Comparison of ENCODE assay signal across 11 cellular contexts in the genomic region with DNA sequence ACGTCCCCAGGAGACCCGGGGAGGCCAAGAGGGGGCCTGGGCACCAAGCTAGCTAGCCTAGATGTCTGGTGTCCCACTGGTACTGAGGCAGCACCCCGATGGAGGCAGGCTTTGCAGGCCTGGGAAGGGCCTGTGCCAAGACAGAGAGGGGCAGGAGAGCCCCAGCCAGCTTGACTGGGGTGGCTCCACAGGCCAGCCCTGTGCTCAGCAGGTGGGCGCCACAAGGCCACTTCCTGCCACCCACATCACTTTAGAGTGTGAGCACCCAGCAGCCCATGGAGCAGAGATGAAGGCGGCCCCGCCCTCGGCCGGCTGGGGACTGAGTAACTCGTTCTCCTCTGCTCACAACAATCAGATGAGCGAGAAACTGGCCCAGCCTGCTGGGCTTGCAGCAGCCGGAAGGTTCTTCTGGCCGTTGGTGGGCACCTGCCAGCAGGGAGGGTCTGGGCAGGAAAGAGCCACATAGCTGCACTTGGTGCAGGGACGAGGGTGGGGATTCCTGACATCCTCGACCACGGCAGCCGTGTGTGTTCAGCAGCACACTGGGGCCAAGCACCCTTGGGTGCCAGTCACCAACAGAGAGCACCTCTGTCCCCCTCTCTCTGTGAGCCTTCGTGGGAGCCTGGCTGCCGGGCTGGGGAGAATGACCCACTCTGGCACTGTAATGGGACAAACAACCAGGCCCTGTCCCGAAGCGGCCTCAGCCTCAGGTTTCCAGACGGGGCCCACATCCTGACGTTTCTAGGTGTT.
A peak's percentile ranks its signal among the peaks of the same experiment; 100 is the strongest.
DNase-seq lines count a peak whose midpoint lies in the region; ATAC-seq and TF ChIP-seq lines count a peak whose summit lies in the region.
"Had no signal": no experiment of that assay in that cellular context is flagged by ENCODE, and none has a peak within 500 bp of the region (broad histone marks: within the 10 kb centered on the region; RNA-seq: fewer than 3 reads in every experiment).

No MANE protein-coding gene starts in this region.

- no peak overlapping the region for H3K9ac ChIP-seq in rectal smooth muscle tissue (ENCODE audit: low read length)

- in situ Hi-C loops in GM13976 (cut with MboI; ENCODE audit: low sequenced_read_pairs, unreplicated experiment) = no loop called here

- TF ChIP-seq CTCF in C4-2B (conservative IDR thresholded peaks at IDR 0.05) = no peak
- no peak for TF ChIP-seq CTCF in fibroblast of mammary gland (conservative IDR thresholded peaks at IDR 0.05; ENCODE audit: control insufficient read depth, insufficient read depth, low read depth, low read length)
- TF ChIP-seq CTCF in GM13976 (IDR thresholded peaks at IDR 0.05; ENCODE audit: borderline replicate concordance, control extremely low read depth, extremely low read depth, insufficient read depth, missing control alignments) = no peak

- no peaks in the 10 kb centered on the region for H3K36me3 ChIP-seq in rectal smooth muscle tissue (ENCODE audit: control insufficient read depth, insufficient read depth, low read length)
- H3K36me3 ChIP-seq: cardiac muscle cell had no signal

- H3K4me3 ChIP-seq in fibroblast of mammary gland (ENCODE audit: control insufficient read depth, low read depth, low read length) = no peak overlapping the region
- H3K4me3 ChIP-seq in rectal smooth muscle tissue (ENCODE audit: low read length) = no peak overlapping the region
- H3K4me3 ChIP-seq: cardiac muscle cell had no signal

- ATAC-seq in HG02970 (IDR thresholded peaks at IDR 0.05; ENCODE audit: low FRiP score, unreplicated experiment) = no peak
- ATAC-seq: left colon had no signal

- H3K27me3 ChIP-seq in rectal smooth muscle tissue (ENCODE audit: control insufficient read depth, insufficient read depth, low read length) = no peaks in the 10 kb centered on the region
- H3K27me3 ChIP-seq: cardiac muscle cell had no signal

- DNase-seq in MV-4-11 (lab: John Stamatoyannopoulos, UW) = peak; percentile 54
- peak; percentile 46 for DNase-seq in fibroblast of mammary gland (ENCODE audit: low read depth)
- DNase-seq in NCI-H524 (lab: John Stamatoyannopoulos, UW) = no peak
- no peak for DNase-seq in GM13976 (ENCODE audit: low spot score)
- no peak for DNase-seq in stimulated activated CD4-positive, alpha-beta T cell treated with anti-CD3 and anti-CD28 coated beads, Interleukin-15, amount 100 ng/mL, for 24 hours
- DNase-seq: NCI-H187 treated with DMSO at 0.1 percent for 48 hours had no signal

- H3K27ac ChIP-seq in C4-2B (peak overlapping the region; percentile 7; the same call in 1 of the 2 replicates), rectal smooth muscle tissue (ENCODE audit: low read depth, low read length) (peak overlapping the region; percentile 96)
- H3K27ac ChIP-seq: cardiac muscle cell had no signal

- H3K4me1 ChIP-seq in rectal smooth muscle tissue (ENCODE audit: control insufficient read depth, insufficient read depth, low read length) = peaks cover 64% of the 10 kb centered on the region

Comparison
In these comparisons a context has a peak if more than half of its experiments do, and no peak if none do; other contexts are left out.
1. DNase-seq: peak in MV-4-11 (single experiment) and fibroblast of mammary gland (single experiment); none in NCI-H524 (0 of 2), GM13976 (single experiment) and stimulated activated CD4-positive, alpha-beta T cell treated with anti-CD3 and anti-CD28 coated beads, Interleukin-15, amount 100 ng/mL, for 24 hours (single experiment).